9 cellular contexts compared by ENCODE assay signal in genomic region chr2:37688771-37689468, GRCh38. TPM values are rescaled to one million over a fixed set of nuclear protein-coding genes. Genes with fewer than 3 reads are reported as not detected.
DNase-seq lines count a peak whose midpoint lies in the region; ATAC-seq and TF ChIP-seq lines count a peak whose summit lies in the region.
"Had no signal": no experiment of that assay in that cellular context is flagged by ENCODE, and none has a peak within 500 bp of the region (broad histone marks: within the 10 kb centered on the region; RNA-seq: fewer than 3 reads in every experiment).

No MANE protein-coding gene starts in this region.

- peak; percentile 75; the same call in 1 of the 2 replicates for TF ChIP-seq EP300 in Ishikawa (IDR thresholded peaks at IDR 0.05; ENCODE audit: borderline replicate concordance)

- H3K36me3 ChIP-seq in colonic mucosa (no peaks in the 10 kb centered on the region), lower lobe of right lung (no peaks in the 10 kb centered on the region), upper lobe of right lung (no peaks in the 10 kb centered on the region)

- no peak for DNase-seq in colonic mucosa
- DNase-seq in lower lobe of right lung, result no peak
- DNase-seq in upper lobe of right lung, result no peak
- DNase-seq: NCI-H1417 treated with DMSO at 0.1 percent for 48 hours had no signal

- no peak for TF ChIP-seq CTCF in colonic mucosa (IDR thresholded peaks at IDR 0.05)
- no peak for TF ChIP-seq CTCF in lower lobe of right lung (IDR thresholded peaks at IDR 0.05)
- no peak for TF ChIP-seq CTCF in upper lobe of right lung (IDR thresholded peaks at IDR 0.05)

- intact Hi-C loops in colonic mucosa (cut with DNase I) (no loop called here), lower lobe of right lung (cut with DNase I) (no loop called here), upper lobe of right lung (cut with DNase I) (no loop called here)

- H3K9ac ChIP-seq in colonic mucosa (ENCODE audit: low read depth in 2 of 2, low read length in 2 of 2), result no peak overlapping the region

- TF ChIP-seq RAD21 in Ishikawa (IDR thresholded peaks at IDR 0.05; ENCODE audit: low read depth), result no peak

- H3K9me3 ChIP-seq in colonic mucosa (no peaks in the 10 kb centered on the region), lower lobe of right lung (no peaks in the 10 kb centered on the region), upper lobe of right lung (no peaks in the 10 kb centered on the region)

- H3K27me3 ChIP-seq in colonic mucosa (no peaks in the 10 kb centered on the region), lower lobe of right lung (ENCODE audit: low read depth) (no peaks in the 10 kb centered on the region), upper lobe of right lung (no peaks in the 10 kb centered on the region)

- no peaks in the 10 kb centered on the region for H3K4me1 ChIP-seq in colonic mucosa
- H3K4me1 ChIP-seq in lower lobe of right lung, result peaks cover 7% of the 10 kb centered on the region
- H3K4me1 ChIP-seq in upper lobe of right lung, result peaks cover 6% of the 10 kb centered on the region

- ATAC-seq in lower lobe of right lung (peak; percentile 56 to 58), upper lobe of right lung (peak; percentile 37), GM18870 (IDR thresholded peaks at IDR 0.05; ENCODE audit: unreplicated experiment) (no peak), GM21367 (IDR thresholded peaks at IDR 0.05; ENCODE audit: unreplicated experiment) (no peak), GM21360 (IDR thresholded peaks at IDR 0.05; ENCODE audit: unreplicated experiment) (no peak), GM21529 (IDR thresholded peaks at IDR 0.05; ENCODE audit: unreplicated experiment) (no peak)

- H3K27ac ChIP-seq in colonic mucosa (peak overlapping the region; percentile 32), lower lobe of right lung (peak overlapping the region; percentile 39), upper lobe of right lung (peak overlapping the region; percentile 34)

- H3K4me3 ChIP-seq in colonic mucosa, result no peak overlapping the region
- no peak overlapping the region for H3K4me3 ChIP-seq in lower lobe of right lung
- no peak overlapping the region for H3K4me3 ChIP-seq in upper lobe of right lung

TF ChIP-seq in Ishikawa, 13 proteins besides CTCF, POLR2A, EP300 and RAD21:
- TF ChIP-seq TEAD4 (IDR thresholded peaks at IDR 0.05), result peak; percentile 87
- TF ChIP-seq FOXM1 (IDR thresholded peaks at IDR 0.05; ENCODE audit: borderline replicate concordance, low read depth), result peak; percentile 62; the same call in 1 of the 2 replicates
- no peak for TF ChIP-seq REST (IDR thresholded peaks at IDR 0.05; ENCODE audit: low read depth)
- TF ChIP-seq TAF1 (IDR thresholded peaks at IDR 0.05; ENCODE audit: low read depth), result no peak
- TF ChIP-seq TCF12 (IDR thresholded peaks at IDR 0.05; ENCODE audit: low read depth), result peak; percentile 48
- TF ChIP-seq YY1 (IDR thresholded peaks at IDR 0.05; ENCODE audit: low read depth), result 0 out of 2 replicates have a peak, but pooled peaks have one; percentile 25
- no peak for TF ChIP-seq EGR1 (IDR thresholded peaks at IDR 0.05)
- peak; percentile 56; the same call in 1 of the 2 replicates for TF ChIP-seq MAX (IDR thresholded peaks at IDR 0.05)
- TF ChIP-seq NFIC (IDR thresholded peaks at IDR 0.05), result 0 out of 2 replicates have a peak, but pooled peaks have one; percentile 41
- TF ChIP-seq CREB1 (IDR thresholded peaks at IDR 0.05; ENCODE audit: low read depth), result 0 out of 2 replicates have a peak, but pooled peaks have one; percentile 6

RNA-seq across cellular contexts. Expression of gene CDC42EP3, which starts 17.5 kb away (rescaled TPM):
- total RNA-seq in colonic mucosa, result 10 to 100 TPM in 1 of 2 donors, 1 to 10 TPM in 1; 7.2 to 37.3 TPM
- 73.1 TPM for total RNA-seq in lower lobe of right lung
- total RNA-seq in upper lobe of right lung, result 71.1 TPM

Comparison
In these comparisons a context has a peak if more than half of its experiments do, and no peak if none do; other contexts are left out.
1. ATAC-seq: peak in lower lobe of right lung (2 of 2) and upper lobe of right lung (single experiment); none in GM18870 (single experiment), GM21367 (single experiment), GM21360 (single experiment) and GM21529 (single experiment).
2. Peak in every context shown above with its lines, with median percentiles within 50 percentile points of each other: H3K27ac ChIP-seq.